ENCODE assay signal across 2 cellular contexts in the genomic region with DNA sequence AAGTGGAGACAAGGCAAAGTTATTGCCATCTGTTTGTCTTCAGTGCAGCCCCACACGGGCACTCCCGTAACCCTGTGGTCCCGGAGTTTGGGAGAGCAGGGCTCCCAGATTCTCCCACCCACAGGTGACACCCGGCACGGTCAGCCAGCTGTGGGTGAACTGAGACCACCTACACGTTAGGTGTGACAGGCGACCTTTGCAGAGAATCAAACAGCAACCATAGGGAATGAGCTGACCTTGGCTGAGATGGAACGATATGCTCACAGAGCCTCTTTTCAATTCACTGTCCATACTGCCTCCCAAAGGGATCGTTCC.
TF ChIP-seq lines count a peak whose summit lies in the region.

No MANE protein-coding gene starts in this region.

TF ChIP-seq in A549, 52 proteins besides CTCF, POLR2A, EP300 and RAD21:
- TF ChIP-seq CHD4 (IDR thresholded peaks at IDR 0.05; ENCODE audit: borderline replicate concordance) (no peak), HOXA7 (CRISPR knock-in tag; IDR thresholded peaks at IDR 0.05) (no peak), HDAC2 (IDR thresholded peaks at IDR 0.05) (no peak), SREBF2 (IDR thresholded peaks at IDR 0.05) (no peak)
- TF ChIP-seq, protein P1, sequence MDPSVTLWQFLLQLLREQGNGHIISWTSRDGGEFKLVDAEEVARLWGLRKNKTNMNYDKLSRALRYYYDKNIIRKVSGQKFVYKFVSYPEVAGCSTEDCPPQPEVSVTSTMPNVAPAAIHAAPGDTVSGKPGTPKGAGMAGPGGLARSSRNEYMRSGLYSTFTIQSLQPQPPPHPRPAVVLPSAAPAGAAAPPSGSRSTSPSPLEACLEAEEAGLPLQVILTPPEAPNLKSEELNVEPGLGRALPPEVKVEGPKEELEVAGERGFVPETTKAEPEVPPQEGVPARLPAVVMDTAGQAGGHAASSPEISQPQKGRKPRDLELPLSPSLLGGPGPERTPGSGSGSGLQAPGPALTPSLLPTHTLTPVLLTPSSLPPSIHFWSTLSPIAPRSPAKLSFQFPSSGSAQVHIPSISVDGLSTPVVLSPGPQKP (IDR thresholded peaks at IDR 0.05; ENCODE audit: low read depth, low read length): no peak

TF ChIP-seq in IMR-90, 13 proteins besides CTCF, POLR2A, EP300 and RAD21:
- no peak for TF ChIP-seq BHLHE40 (IDR thresholded peaks at IDR 0.05; ENCODE audit: low read depth, low read length)
- TF ChIP-seq, protein P1 (IDR thresholded peaks at IDR 0.05; ENCODE audit: borderline replicate concordance, low read depth, low read length): no peak
- no peak for TF ChIP-seq MXI1 (IDR thresholded peaks at IDR 0.05; ENCODE audit: borderline replicate concordance, low read depth, low read length)
- no peak for TF ChIP-seq SMC3 (IDR thresholded peaks at IDR 0.05; ENCODE audit: low read depth, low read length)
- TF ChIP-seq RCOR1 (IDR thresholded peaks at IDR 0.05; ENCODE audit: insufficient replicate concordance, low read length): no peak
- TF ChIP-seq CHD1 (IDR thresholded peaks at IDR 0.05; ENCODE audit: low read depth, low read length): no peak
- TF ChIP-seq, protein P2, sequence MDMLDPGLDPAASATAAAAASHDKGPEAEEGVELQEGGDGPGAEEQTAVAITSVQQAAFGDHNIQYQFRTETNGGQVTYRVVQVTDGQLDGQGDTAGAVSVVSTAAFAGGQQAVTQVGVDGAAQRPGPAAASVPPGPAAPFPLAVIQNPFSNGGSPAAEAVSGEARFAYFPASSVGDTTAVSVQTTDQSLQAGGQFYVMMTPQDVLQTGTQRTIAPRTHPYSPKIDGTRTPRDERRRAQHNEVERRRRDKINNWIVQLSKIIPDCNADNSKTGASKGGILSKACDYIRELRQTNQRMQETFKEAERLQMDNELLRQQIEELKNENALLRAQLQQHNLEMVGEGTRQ (IDR thresholded peaks at IDR 0.05; ENCODE audit: low read depth, low read length): no peak
- TF ChIP-seq CEBPB (IDR thresholded peaks at IDR 0.05; ENCODE audit: low read depth, low read length): no peak
- no peak for TF ChIP-seq MAFK (IDR thresholded peaks at IDR 0.05; ENCODE audit: low read depth, low read length)
- no peak for TF ChIP-seq NFE2L2 (IDR thresholded peaks at IDR 0.05; ENCODE audit: low read depth, low read length)
- TF ChIP-seq FOS (IDR thresholded peaks at IDR 0.05; ENCODE audit: low read depth, low read length): no peak
- no peak for TF ChIP-seq MAZ (IDR thresholded peaks at IDR 0.05; ENCODE audit: borderline replicate concordance, low read depth, low read length)
- no peak for TF ChIP-seq RFX5 (IDR thresholded peaks at IDR 0.05; ENCODE audit: low read depth, low read length)
TF ChIP-seq in IMR-90: peak in this region for 0.
